In the genomic region with DNA sequence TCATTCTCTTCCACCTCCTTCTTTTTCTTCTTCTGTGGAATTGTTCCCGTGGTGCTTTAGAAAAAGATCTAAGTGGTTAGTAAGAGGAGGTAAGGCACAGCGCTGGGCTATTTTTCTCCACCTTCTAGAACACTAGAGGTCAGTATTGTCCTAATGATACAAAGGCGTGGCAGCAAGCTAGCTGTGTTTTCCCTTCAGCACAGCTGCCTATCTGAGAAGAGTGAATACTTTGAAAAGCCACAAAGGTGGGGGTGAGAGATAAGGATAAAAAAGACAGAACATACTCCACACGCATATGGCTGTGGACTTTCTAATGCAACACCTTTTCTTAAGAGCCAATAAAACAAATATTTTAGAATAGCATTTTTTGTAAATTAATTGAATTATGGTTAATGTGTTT, we compare ENCODE assay signal across 9 cellular contexts. TPM values are rescaled to one million over a fixed set of nuclear protein-coding genes. Genes with fewer than 3 reads are reported as not detected.
DNase-seq lines count a peak whose midpoint lies in the region; ATAC-seq, FAIRE-seq and TF ChIP-seq lines count a peak whose summit lies in the region.
"Had no signal": no experiment of that assay in that cellular context is flagged by ENCODE, and none has a peak within 500 bp of the region (broad histone marks: within the 10 kb centered on the region; RNA-seq: fewer than 3 reads in every experiment).

No MANE protein-coding gene starts in this region.

- TF ChIP-seq RAD21 in HepG2 (CRISPR knock-in tag; IDR thresholded peaks at IDR 0.05), result peak; percentile 61

- no peaks in the 10 kb centered on the region for H3K4me1 ChIP-seq in HepG2 (ENCODE audit: insufficient read depth, low read length)
- H3K4me1 ChIP-seq: SJSA1 had no signal

- CTCF ChIA-PET in HepG2 (lab: Yijun Ruan, JAX; ENCODE audit: low intra/inter-chr PET ratio, low total read pairs), result interaction anchor here (0.8 kb wide), 1 partner anchor 782 kb away, joined by 4 read pairs; no protein-coding TSS in a partner anchor

- peak; percentile 98 for ATAC-seq in HepG2

- DNase-seq in DMS153 (lab: John Stamatoyannopoulos, UW) (peak; percentile 88), GM20000 (ENCODE audit: low spot score) (peak; percentile 67), HT1080 (ENCODE audit: low read depth) (peak; percentile 68), NCI-H748 (lab: John Stamatoyannopoulos, UW; ENCODE audit: unreplicated experiment) (peak; percentile 89), T47D (ENCODE audit: low read depth in 1 of 2, low spot score in 1 of 2) (peak; percentile 53 to 71), HepG2 (ENCODE audit: low spot score) (peak; percentile 64)
- DNase-seq in activated CD4-positive, alpha-beta T cell treated with anti-CD3 and anti-CD28 coated beads, Interleukin-2, amount 50 U/mL, for 1 hour, result no peak
- no peak for DNase-seq in activated T-cell treated with anti-CD3 and anti-CD28 coated beads, Interleukin-2, amount 50 U/mL, for 24 hours

- H3K79me2 ChIP-seq in HepG2 (ENCODE audit: insufficient read depth, low read length), result no peaks in the 10 kb centered on the region

- H3K36me3 Mint-ChIP-seq in activated T-cell treated with anti-CD3 and anti-CD28 coated beads, Interleukin-2, amount 50 U/mL, for 24 hours (ENCODE audit: low read depth), result no peaks in the 10 kb centered on the region

- POLR2A ChIA-PET in HepG2 (lab: Yijun Ruan, JAX), result no interaction called here

- in situ Hi-C loops in T47D (cut with HindIII; ENCODE audit: low pct_unique_long_range_greater_than_20kb, low sequenced_read_pairs) (no loop called here), HepG2 (cut with HindIII; ENCODE audit: extremely low pct_ligation_motif_present, low pct_unique_long_range_greater_than_20kb) (loop anchor here (5.0 kb wide), 1 partner anchor 785 kb away; no protein-coding TSS in a partner anchor)

- H3K9ac ChIP-seq in HepG2 (ENCODE audit: insufficient read depth, low read depth, low read length), result no peak overlapping the region

- H3K4me3 Mint-ChIP-seq in activated T-cell treated with anti-CD3 and anti-CD28 coated beads, Interleukin-2, amount 50 U/mL, for 24 hours, result no peak overlapping the region

- no peak overlapping the region for H2AFZ ChIP-seq in HepG2 (ENCODE audit: low read length)

- FAIRE-seq in HepG2 (lab: Jason Lieb, UNC), result peak; percentile 76

- peaks cover 38% of the 10 kb centered on the region for H3K27me3 Mint-ChIP-seq in activated T-cell treated with anti-CD3 and anti-CD28 coated beads, Interleukin-2, amount 50 U/mL, for 24 hours

- H3K4me3 ChIP-seq in HepG2 (replicated peaks in 1 of 3; ENCODE audit: insufficient read depth in 1 of 3, low read depth in 2 of 3, low read length in 3 of 3), result no peak overlapping the region
- H3K4me3 ChIP-seq: SJSA1 had no signal

- H4K20me1 ChIP-seq in HepG2 (ENCODE audit: insufficient read depth, low read length), result no peaks in the 10 kb centered on the region; the same call in 1 of the 2 replicates

- WGBS in HepG2 (ENCODE audit: low lambda C conversion rate), result under 1% methylated on average over 4 of the region's 4 CpGs

- intact Hi-C loops in HepG2 (cut with micrococcal nuclease; ENCODE audit: unreplicated experiment), result loop anchor here (1.0 to 10.0 kb wide), 3 partner anchors 538 to 783 kb away; no protein-coding TSS in a partner anchor

- H3K27ac Mint-ChIP-seq in activated T-cell treated with anti-CD3 and anti-CD28 coated beads, Interleukin-2, amount 50 U/mL, for 24 hours, result no peak overlapping the region

- H3K4me1 Mint-ChIP-seq in activated T-cell treated with anti-CD3 and anti-CD28 coated beads, Interleukin-2, amount 50 U/mL, for 24 hours (ENCODE audit: low read depth), result peaks cover 2% of the 10 kb centered on the region

- H3K9me3 Mint-ChIP-seq in activated T-cell treated with anti-CD3 and anti-CD28 coated beads, Interleukin-2, amount 50 U/mL, for 24 hours, result peaks cover 3% of the 10 kb centered on the region

- H3K27ac ChIP-seq in HepG2 (ENCODE audit: extremely low read length, insufficient read depth, low read length), result no peak overlapping the region
- H3K27ac ChIP-seq: SJSA1 had no signal

- no peak overlapping the region for H3K4me2 ChIP-seq in HepG2 (ENCODE audit: low read depth, low read length)

- H3K27me3 ChIP-seq in HepG2 (ENCODE audit: control insufficient read depth in 1 of 2, insufficient read depth in 2 of 2, low read length in 2 of 2), result no peaks in the 10 kb centered on the region
- H3K27me3 ChIP-seq: SJSA1 had no signal

- no peaks in the 10 kb centered on the region for H3K36me3 ChIP-seq in HepG2 (replicated peaks in 1 of 2; ENCODE audit: control insufficient read depth in 1 of 2, insufficient read depth in 2 of 2, low read length in 2 of 2)
- H3K36me3 ChIP-seq: SJSA1 had no signal

- H3K9me3 ChIP-seq in HepG2 (ENCODE audit: low read length), result no peaks in the 10 kb centered on the region
- H3K9me3 ChIP-seq: SJSA1 had no signal

- TF ChIP-seq CTCF in GM20000 (IDR thresholded peaks at IDR 0.05; ENCODE audit: extremely low read depth, missing control alignments) (peak; percentile 38), HepG2 (CRISPR knock-in tag; IDR thresholded peaks at IDR 0.05) (peak; percentile 85)

- TF ChIP-seq EP300 in HepG2 (IDR thresholded peaks at IDR 0.05; ENCODE audit: low read depth in 2 of 2, low read length in 2 of 2) (no peak), HepG2 (CRISPR knock-in tag; IDR thresholded peaks at IDR 0.05; ENCODE audit: borderline replicate concordance) (no peak)

- TF ChIP-seq POLR2A in HepG2 (IDR thresholded peaks at IDR 0.05; ENCODE audit: insufficient read depth in 1 of 2, low read depth in 2 of 2, low read length in 2 of 2), result no peak

- no TSS peak for BruUV-seq in HepG2 (replicated peaks; lab: Mats Ljungman, UMichigan)

TF ChIP-seq in HepG2, 621 proteins besides CTCF, POLR2A, EP300 and RAD21 (continues in another document):
- TF ChIP-seq SYNCRIP (IDR thresholded peaks at IDR 0.05; ENCODE audit: insufficient read depth, low read depth, low read length), result no peak
- no peak for TF ChIP-seq MAFK (conservative IDR thresholded peaks at IDR 0.05 in 1 of 2, IDR thresholded peaks at IDR 0.05 in 1 of 2; ENCODE audit: low read length in 2 of 2)
- TF ChIP-seq STAG1 (CRISPR knock-in tag; IDR thresholded peaks at IDR 0.05), result peak; percentile 97
- no peak for TF ChIP-seq ZSCAN21 (CRISPR knock-in tag; IDR thresholded peaks at IDR 0.05; ENCODE audit: borderline replicate concordance)
- TF ChIP-seq BCL6 (CRISPR knock-in tag; IDR thresholded peaks at IDR 0.05), result no peak
- TF ChIP-seq, protein P1, sequence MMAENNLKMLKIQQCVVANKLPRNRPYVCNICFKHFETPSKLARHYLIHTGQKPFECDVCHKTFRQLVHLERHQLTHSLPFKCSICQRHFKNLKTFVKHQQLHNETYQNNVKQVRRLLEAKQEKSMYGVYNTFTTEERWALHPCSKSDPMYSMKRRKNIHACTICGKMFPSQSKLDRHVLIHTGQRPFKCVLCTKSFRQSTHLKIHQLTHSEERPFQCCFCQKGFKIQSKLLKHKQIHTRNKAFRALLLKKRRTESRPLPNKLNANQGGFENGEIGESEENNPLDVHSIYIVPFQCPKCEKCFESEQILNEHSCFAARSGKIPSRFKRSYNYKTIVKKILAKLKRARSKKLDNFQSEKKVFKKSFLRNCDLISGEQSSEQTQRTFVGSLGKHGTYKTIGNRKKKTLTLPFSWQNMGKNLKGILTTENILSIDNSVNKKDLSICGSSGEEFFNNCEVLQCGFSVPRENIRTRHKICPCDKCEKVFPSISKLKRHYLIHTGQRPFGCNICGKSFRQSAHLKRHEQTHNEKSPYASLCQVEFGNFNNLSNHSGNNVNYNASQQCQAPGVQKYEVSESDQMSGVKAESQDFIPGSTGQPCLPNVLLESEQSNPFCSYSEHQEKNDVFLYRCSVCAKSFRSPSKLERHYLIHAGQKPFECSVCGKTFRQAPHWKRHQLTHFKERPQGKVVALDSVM (CRISPR knock-in tag; IDR thresholded peaks at IDR 0.05), result no peak
- TF ChIP-seq TOE1 (CRISPR knock-in tag; IDR thresholded peaks at IDR 0.05), result no peak
- TF ChIP-seq SMC3 (IDR thresholded peaks at IDR 0.05; ENCODE audit: low read length), result peak; percentile 77
- TF ChIP-seq MEIS2 (CRISPR knock-in tag; IDR thresholded peaks at IDR 0.05), result no peak
- peak; percentile 87 for TF ChIP-seq MIER2 (CRISPR knock-in tag; IDR thresholded peaks at IDR 0.05)
- no peak for TF ChIP-seq ZBTB7B (CRISPR knock-in tag; IDR thresholded peaks at IDR 0.05)

RNA-seq across cellular contexts. Expression of gene CNTNAP5, which starts 2.1 kb away (rescaled TPM):
- 0.10 and 0.11 TPM in 2 replicates for total RNA-seq in HT1080 (2014; rRNA removed; shearing (Covaris generic))
- 0.02 TPM in 1 of 2 replicates, not detected in the other for polyA plus RNA-seq in HT1080 (2015; cell fraction: cytosol; rRNA removed)
- polyA plus RNA-seq in HT1080 (2015; cell fraction: nucleus; rRNA removed), result 0.02 TPM in 1 of 2 replicates, not detected in the other
- total RNA-seq in HepG2 (2016; rRNA removed; fragmentation: Illumina TruSeq; extraction: Trizol), result not detected in 2 replicates
- total RNA-seq in HepG2 (2016; cell fraction: cytosol; rRNA removed; fragmentation: Illumina TruSeq; extraction: Trizol; ENCODE audit: low read depth), result not detected in 2 replicates
- total RNA-seq in HepG2 (2016; cell fraction: insoluble cytoplasmic fraction; rRNA removed; fragmentation: Illumina TruSeq; extraction: Trizol), result not detected in 2 replicates
- total RNA-seq in HepG2 (2016; cell fraction: membrane; rRNA removed; fragmentation: Illumina TruSeq; extraction: Trizol), result not detected in 2 replicates
- not detected in 2 replicates for total RNA-seq in HepG2 (2016; cell fraction: nucleus; rRNA removed; fragmentation: Illumina TruSeq; extraction: Trizol)
- not detected in 2 replicates for polyA plus RNA-seq in HepG2 (2011; rRNA removed)
- polyA plus RNA-seq in HepG2 (2011; cell fraction: cytosol; rRNA removed), result not detected in 2 replicates
- polyA plus RNA-seq in HepG2 (2011; cell fraction: nucleus; rRNA removed), result not detected in 2 replicates
- not detected in 2 replicates for polyA plus RNA-seq in HepG2 (2012)
- polyA plus RNA-seq in HepG2 (2016; cell fraction: cytosol; fragmentation: Illumina TruSeq; extraction: Trizol; ENCODE audit: low read depth), result not detected in 2 replicates
- polyA plus RNA-seq in HepG2 (2016; cell fraction: insoluble cytoplasmic fraction; fragmentation: Illumina TruSeq; extraction: Trizol; ENCODE audit: low read depth), result not detected in 2 replicates
- not detected in 2 replicates for polyA plus RNA-seq in HepG2 (2016; cell fraction: membrane; fragmentation: Illumina TruSeq; extraction: Trizol; ENCODE audit: low read depth)
- not detected in 2 replicates for polyA plus RNA-seq in HepG2 (2016; cell fraction: nucleus; fragmentation: Illumina TruSeq; extraction: Trizol; ENCODE audit: insufficient read depth, low read depth)
- not detected in 2 replicates for polyA minus RNA-seq in HepG2 (2011; rRNA and poly(A)+ RNA removed; ENCODE audit: low replicate concordance)
- not detected in 2 replicates for polyA minus RNA-seq in HepG2 (2011; cell fraction: cytosol; rRNA and poly(A)+ RNA removed)
- polyA minus RNA-seq in HepG2 (2011; cell fraction: nucleus; rRNA and poly(A)+ RNA removed), result not detected in 2 replicates
- total RNA-seq: SJSA1 had no signal

Comparison
In these comparisons a context has a peak if more than half of its experiments do, and no peak if none do; other contexts are left out.
1. DNase-seq: peak in DMS153 (single experiment), GM20000 (single experiment), HT1080 (single experiment), NCI-H748 (single experiment), T47D (2 of 2) and HepG2 (single experiment); none in activated CD4-positive, alpha-beta T cell treated with anti-CD3 and anti-CD28 coated beads, Interleukin-2, amount 50 U/mL, for 1 hour (single experiment) and activated T-cell treated with anti-CD3 and anti-CD28 coated beads, Interleukin-2, amount 50 U/mL, for 24 hours (single experiment).